Comparison of ENCODE assay signal across 16 cellular contexts in genomic region chr2:33298233-33298632, GRCh38.
DNase-seq lines count a peak whose midpoint lies in the region; ATAC-seq and TF ChIP-seq lines count a peak whose summit lies in the region.
"Had no signal": no experiment of that assay in that cellular context is flagged by ENCODE, and none has a peak within 500 bp of the region (broad histone marks: within the 10 kb centered on the region; RNA-seq: fewer than 3 reads in every experiment).

No MANE protein-coding gene starts in this region.

- POLR2A ChIA-PET in activated CD8-positive, alpha-beta T cell treated with anti-CD3 and anti-CD28 coated beads for 36 hours (lab: Charles Lee): no interaction called here

- no peaks in the 10 kb centered on the region for H3K9me3 Mint-ChIP-seq in activated CD8-positive, alpha-beta T cell treated with anti-CD3 and anti-CD28 coated beads for 36 hours
- H3K9me3 Mint-ChIP-seq: memory B cell had no signal

- H3K4me3 ChIP-seq in ascending aorta (no peak overlapping the region), fibroblast of villous mesenchyme (ENCODE audit: low read depth, low read length) (no peak overlapping the region), gastrocnemius medialis (no peak overlapping the region)

- H3K27me3 Mint-ChIP-seq in activated CD8-positive, alpha-beta T cell treated with anti-CD3 and anti-CD28 coated beads for 36 hours: no peaks in the 10 kb centered on the region

- H3K9me3 ChIP-seq in ascending aorta (no peaks in the 10 kb centered on the region), gastrocnemius medialis (no peaks in the 10 kb centered on the region)

- H3K27ac ChIP-seq in ascending aorta (peak overlapping the region; percentile 73 to 88), gastrocnemius medialis (peak overlapping the region; percentile 30 to 68 (median 54))

- CTCF ChIA-PET in activated CD8-positive, alpha-beta T cell treated with anti-CD3 and anti-CD28 coated beads for 36 hours (lab: Charles Lee): no interaction called here

- H3K27ac Mint-ChIP-seq in activated CD8-positive, alpha-beta T cell treated with anti-CD3 and anti-CD28 coated beads for 36 hours: no peak overlapping the region
- H3K27ac Mint-ChIP-seq: CD4-positive, alpha-beta memory T cell; memory B cell had no signal

- in situ Hi-C loops in gastrocnemius medialis (cut with MboI; ENCODE audit: low sequenced_read_pairs in 4 of 4): no loop called here

- no peak for TF ChIP-seq POLR2A in gastrocnemius medialis (IDR thresholded peaks at IDR 0.05)

- H3K27me3 ChIP-seq in ascending aorta (no peaks in the 10 kb centered on the region), gastrocnemius medialis (no peaks in the 10 kb centered on the region)

- no peak for TF ChIP-seq CTCF in ascending aorta (IDR thresholded peaks at IDR 0.05)
- no peak for TF ChIP-seq CTCF in fibroblast of villous mesenchyme (IDR thresholded peaks at IDR 0.05; ENCODE audit: insufficient read depth, low read depth, low read length)
- TF ChIP-seq CTCF in gastrocnemius medialis (IDR thresholded peaks at IDR 0.05 in 4 of 5, conservative IDR thresholded peaks at IDR 0.05 in 1 of 5): no peak
- no peak for TF ChIP-seq CTCF in activated CD8-positive, alpha-beta T cell treated with anti-CD3 and anti-CD28 coated beads for 36 hours (IDR thresholded peaks at IDR 0.05)

- no peaks in the 10 kb centered on the region for H3K36me3 Mint-ChIP-seq in activated CD8-positive, alpha-beta T cell treated with anti-CD3 and anti-CD28 coated beads for 36 hours (ENCODE audit: low read depth)
- H3K36me3 Mint-ChIP-seq: CD4-positive, alpha-beta memory T cell; memory B cell had no signal

- ATAC-seq in gastrocnemius medialis (peak; percentile 79 to 86), HG03439 (IDR thresholded peaks at IDR 0.05; ENCODE audit: unreplicated experiment) (no peak), GM18502 (IDR thresholded peaks at IDR 0.05; ENCODE audit: poor library complexity, unreplicated experiment) (no peak)
- ATAC-seq in activated CD8-positive, alpha-beta T cell treated with anti-CD3 and anti-CD28 coated beads for 36 hours: no peak
- ATAC-seq: HCT116 had no signal

- H3K4me1 ChIP-seq in ascending aorta: peaks cover 7 to 36% of the 10 kb centered on the region in 2 donors
- peaks cover 19 to 21% of the 10 kb centered on the region in 2 donors for H3K4me1 ChIP-seq in gastrocnemius medialis

- no peak overlapping the region for H3K4me3 Mint-ChIP-seq in activated CD8-positive, alpha-beta T cell treated with anti-CD3 and anti-CD28 coated beads for 36 hours
- H3K4me3 Mint-ChIP-seq: CD4-positive, alpha-beta memory T cell; memory B cell had no signal

- intact Hi-C loops in ascending aorta (cut with DNase I) (no loop called here), gastrocnemius medialis (cut with DNase I; ENCODE audit: low total_unique reads) (no loop called here)
- intact Hi-C loops in activated CD8-positive, alpha-beta T cell treated with anti-CD3 and anti-CD28 coated beads for 36 hours (cut with micrococcal nuclease): no loop called here

- H3K36me3 ChIP-seq in ascending aorta (peaks cover 26 to 47% of the 10 kb centered on the region in 2 donors), gastrocnemius medialis (no peaks in the 10 kb centered on the region)

- DNase-seq in GM03348 (ENCODE audit: low spot score): peak; percentile 70
- DNase-seq in ascending aorta (ENCODE audit: low spot score in 2 of 2): no peak
- peak; percentile 87 for DNase-seq in fibroblast of villous mesenchyme (ENCODE audit: low read depth)
- DNase-seq in gastrocnemius medialis: no peak
- no peak for DNase-seq in DMS53 treated with DMSO at 0.1 percent for 48 hours (lab: John Stamatoyannopoulos, UW; ENCODE audit: unreplicated experiment)
- no peak for DNase-seq in activated CD8-positive, alpha-beta T cell treated with anti-CD3 and anti-CD28 coated beads for 36 hours
- DNase-seq: activated CD4-positive, CD25-positive, alpha-beta regulatory T cell; anterior cingulate cortex; CD4-positive, alpha-beta memory T cell; GDM1; stimulated activated CD4-positive, alpha-beta T cell treated with anti-CD3 and anti-CD28 coated beads, Interleukin-4, amount 100 ng/mL, for 4 hours; stimulated activated naive CD4-positive, alpha-beta T cell had no signal

- no peaks in the 10 kb centered on the region for H3K4me1 Mint-ChIP-seq in activated CD8-positive, alpha-beta T cell treated with anti-CD3 and anti-CD28 coated beads for 36 hours (ENCODE audit: low read depth)
- H3K4me1 Mint-ChIP-seq: CD4-positive, alpha-beta memory T cell; memory B cell had no signal

Comparison
In these comparisons a context has a peak if more than half of its experiments do, and no peak if none do; other contexts are left out.
1. DNase-seq: peak in GM03348 (single experiment) and fibroblast of villous mesenchyme (single experiment); none in ascending aorta (0 of 2), gastrocnemius medialis (0 of 2), DMS53 treated with DMSO at 0.1 percent for 48 hours (single experiment) and activated CD8-positive, alpha-beta T cell treated with anti-CD3 and anti-CD28 coated beads for 36 hours (single experiment).
2. ATAC-seq: peak in gastrocnemius medialis (2 of 2); none in HG03439 (single experiment), GM18502 (single experiment) and activated CD8-positive, alpha-beta T cell treated with anti-CD3 and anti-CD28 coated beads for 36 hours (single experiment).